In the genomic region with DNA sequence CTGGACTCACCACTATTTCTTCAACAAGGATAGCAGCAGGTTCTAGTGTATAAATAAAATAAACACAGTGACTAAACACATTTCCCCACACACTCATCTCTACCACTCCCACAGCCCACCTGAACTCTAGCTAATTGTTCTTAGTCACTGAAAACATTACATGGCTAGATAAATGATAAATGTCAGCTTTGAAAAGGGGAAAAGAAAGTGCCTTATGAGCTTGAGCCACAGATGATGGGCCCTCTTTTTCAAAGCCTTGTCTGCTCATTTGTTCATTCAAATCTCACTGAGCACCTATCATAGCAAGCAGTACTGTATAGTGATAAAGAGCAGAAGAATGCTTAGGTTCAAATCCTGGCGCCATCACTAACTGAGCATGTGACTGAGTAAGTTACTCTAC, we compare ENCODE assay signal across 16 cellular contexts. TPM values are rescaled to one million over a fixed set of nuclear protein-coding genes. Genes with fewer than 3 reads are reported as not detected.
DNase-seq lines count a peak whose midpoint lies in the region; ATAC-seq, FAIRE-seq and TF ChIP-seq lines count a peak whose summit lies in the region.
"Had no signal": no experiment of that assay in that cellular context is flagged by ENCODE, and none has a peak within 500 bp of the region (broad histone marks: within the 10 kb centered on the region; RNA-seq: fewer than 3 reads in every experiment).

No MANE protein-coding gene starts in this region.

- H3K9me1 ChIP-seq in K562 (ENCODE audit: control insufficient read depth, insufficient read depth, low read length), result no peaks in the 10 kb centered on the region

- no peak for TF ChIP-seq CTCF in K562 (IDR thresholded peaks at IDR 0.05 in 2 of 3, conservative IDR thresholded peaks at IDR 0.05 in 1 of 3; ENCODE audit: insufficient read depth in 2 of 3, low read depth in 1 of 3, low read length in 3 of 3)

- peak; percentile 59 for ATAC-seq in K562
- ATAC-seq in stimulated activated memory B cell treated with anti-CD40 and anti-IgM and Interleukin-4, amounts not matched to agents 10 μg/mL and 1 μg/mL and 100 μg/mL, for 72 hours, result peak; percentile 75
- no peak for ATAC-seq in HG03342 (IDR thresholded peaks at IDR 0.05; ENCODE audit: unreplicated experiment)
- ATAC-seq: left lobe of liver had no signal

- no peaks in the 10 kb centered on the region for H3K9me3 ChIP-seq in K562 (replicated peaks; ENCODE audit: control insufficient read depth, insufficient read depth, low read depth, low read length)
- H3K9me3 ChIP-seq: BE2C, vagina had no signal

- in situ Hi-C loops in K562 (cut with MboI), result no loop called here

- TF ChIP-seq EP300 in K562 (IDR thresholded peaks at IDR 0.05; ENCODE audit: low read length), result no peak

- peaks cover 6% of the 10 kb centered on the region; the same call in 1 of the 2 replicates for H4K20me1 ChIP-seq in K562 (replicated peaks; ENCODE audit: control insufficient read depth, insufficient read depth, low read length)

- no peak overlapping the region for H3K9ac ChIP-seq in K562 (ENCODE audit: insufficient read depth in 1 of 2, low read depth in 2 of 2, low read length in 2 of 2)

- peaks cover 0 to 20% of the 10 kb centered on the region in 2 experiments; a peak in 3 of 5 replicates for H3K4me1 ChIP-seq in K562 (replicated peaks in 1 of 2; ENCODE audit: control insufficient read depth in 2 of 2, insufficient read depth in 2 of 2, low read length in 2 of 2)

- H3K4me3 ChIP-seq in K562, result no peak overlapping the region
- H3K4me3 ChIP-seq: skin epidermis, vagina had no signal

- peaks cover 5% of the 10 kb centered on the region for H3K36me3 Mint-ChIP-seq in activated naive CD4-positive, alpha-beta T cell treated with anti-CD3 and anti-CD28 coated beads, Interleukin-2, amount 10 ng/mL, durations not matched to agents 7 days and 5 days
- H3K36me3 Mint-ChIP-seq in stimulated activated memory B cell treated with anti-CD40 and anti-IgM and Interleukin-4, amounts not matched to agents 10 μg/mL and 1 μg/mL and 100 μg/mL, for 72 hours, result peaks cover 15% of the 10 kb centered on the region

- DNase-seq in activated naive CD4-positive, alpha-beta T cell treated with Interleukin-2 at 50 U/mL for 16 hours, result peak; percentile 47
- no peak for DNase-seq in activated naive CD4-positive, alpha-beta T cell treated with anti-CD3 and anti-CD28 coated beads, Interleukin-2, amount 10 ng/mL, durations not matched to agents 7 days and 5 days
- DNase-seq in NAMALWA (ENCODE audit: low spot score) (peak; percentile 31), K562 (ENCODE audit: extremely low read depth in 1 of 4, low spot score in 3 of 4) (peak in 1 of 4 experiments; percentile 20), HuH-7 (ENCODE audit: low spot score) (no peak), inferior parietal cortex (ENCODE audit: extremely low spot score) (no peak)
- DNase-seq: BE2C, foreskin melanocyte, NCI-H1436, NCI-H774 had no signal

- H3K36me3 ChIP-seq in K562 (ENCODE audit: control insufficient read depth, insufficient read depth, low read length), result no peaks in the 10 kb centered on the region
- H3K36me3 ChIP-seq: BE2C, vagina had no signal

- no peak for TF ChIP-seq RAD21 in K562 (CRISPR knock-in tag; conservative IDR thresholded peaks at IDR 0.05 in 1 of 2, IDR thresholded peaks at IDR 0.05 in 1 of 2)

- TF ChIP-seq POLR2A in K562 (conservative IDR thresholded peaks at IDR 0.05), result no peak

- H3K4me1 Mint-ChIP-seq in activated naive CD4-positive, alpha-beta T cell treated with anti-CD3 and anti-CD28 coated beads, Interleukin-2, amount 10 ng/mL, durations not matched to agents 7 days and 5 days, result peaks cover 25% of the 10 kb centered on the region
- peaks cover 81% of the 10 kb centered on the region for H3K4me1 Mint-ChIP-seq in stimulated activated memory B cell treated with anti-CD40 and anti-IgM and Interleukin-4, amounts not matched to agents 10 μg/mL and 1 μg/mL and 100 μg/mL, for 72 hours

- FAIRE-seq in K562 (lab: Jason Lieb, UNC), result no peak
- FAIRE-seq: G401.6 had no signal

- intact Hi-C loops in K562 (cut with micrococcal nuclease), result no loop called here

- no peak overlapping the region for H2AFZ ChIP-seq in K562 (ENCODE audit: low read depth, low read length)

- POLR2A ChIA-PET in K562 (lab: Yijun Ruan, JAX), result no interaction called here

- WGBS in K562 (ENCODE audit: insufficient coverage, low coverage, missing lambda C conversion rate), result 18% methylated on average over 1 of the region's 1 CpG

- H3K27ac ChIP-seq in K562 (ENCODE audit: extremely low read depth, low read depth, low read length), result no peak overlapping the region
- H3K27ac ChIP-seq: skin epidermis, vagina had no signal

- H3K27me3 Mint-ChIP-seq in activated naive CD4-positive, alpha-beta T cell treated with anti-CD3 and anti-CD28 coated beads, Interleukin-2, amount 10 ng/mL, durations not matched to agents 7 days and 5 days, result no peaks in the 10 kb centered on the region
- no peaks in the 10 kb centered on the region for H3K27me3 Mint-ChIP-seq in stimulated activated memory B cell treated with anti-CD40 and anti-IgM and Interleukin-4, amounts not matched to agents 10 μg/mL and 1 μg/mL and 100 μg/mL, for 72 hours

- peaks cover 49% of the 10 kb centered on the region for H3K79me2 ChIP-seq in K562 (ENCODE audit: control insufficient read depth, insufficient read depth, low read length)

- BruUV-seq in K562 (replicated peaks; lab: Mats Ljungman, UMichigan), result no TSS peak

- H3K4me3 Mint-ChIP-seq in activated naive CD4-positive, alpha-beta T cell treated with anti-CD3 and anti-CD28 coated beads, Interleukin-2, amount 10 ng/mL, durations not matched to agents 7 days and 5 days, result no peak overlapping the region
- H3K4me3 Mint-ChIP-seq in stimulated activated memory B cell treated with anti-CD40 and anti-IgM and Interleukin-4, amounts not matched to agents 10 μg/mL and 1 μg/mL and 100 μg/mL, for 72 hours, result no peak overlapping the region

- H3K27ac Mint-ChIP-seq in activated naive CD4-positive, alpha-beta T cell treated with anti-CD3 and anti-CD28 coated beads, Interleukin-2, amount 10 ng/mL, durations not matched to agents 7 days and 5 days, result no peak overlapping the region
- H3K27ac Mint-ChIP-seq in stimulated activated memory B cell treated with anti-CD40 and anti-IgM and Interleukin-4, amounts not matched to agents 10 μg/mL and 1 μg/mL and 100 μg/mL, for 72 hours, result no peak overlapping the region

- CTCF ChIA-PET in activated naive CD4-positive, alpha-beta T cell treated with anti-CD3 and anti-CD28 coated beads, Interleukin-2, amount 10 ng/mL, durations not matched to agents 7 days and 5 days (lab: Charles Lee), result no interaction called here
- CTCF ChIA-PET in K562 (lab: Yijun Ruan, JAX; ENCODE audit: low intra/inter-chr PET ratio), result no interaction called here

- no peaks in the 10 kb centered on the region for H3K27me3 ChIP-seq in K562 (ENCODE audit: control insufficient read depth in 2 of 2, insufficient read depth in 2 of 2, low read length in 2 of 2)
- H3K27me3 ChIP-seq: BE2C, vagina had no signal

- H3K4me2 ChIP-seq in K562 (ENCODE audit: insufficient read depth, low read length), result no peak overlapping the region

- H3K9me3 Mint-ChIP-seq in activated naive CD4-positive, alpha-beta T cell treated with anti-CD3 and anti-CD28 coated beads, Interleukin-2, amount 10 ng/mL, durations not matched to agents 7 days and 5 days, result no peaks in the 10 kb centered on the region
- no peaks in the 10 kb centered on the region for H3K9me3 Mint-ChIP-seq in stimulated activated memory B cell treated with anti-CD40 and anti-IgM and Interleukin-4, amounts not matched to agents 10 μg/mL and 1 μg/mL and 100 μg/mL, for 72 hours

TF ChIP-seq in K562, 482 proteins besides CTCF, POLR2A, EP300 and RAD21 (continues in another document):
- peak; percentile 46; the same call in 1 of the 2 replicates for TF ChIP-seq ARID1B (IDR thresholded peaks at IDR 0.05)
- no peak for TF ChIP-seq NFXL1 (CRISPR knock-in tag; IDR thresholded peaks at IDR 0.05)
- no peak for TF ChIP-seq NR1H2 (CRISPR knock-in tag; IDR thresholded peaks at IDR 0.05)
- TF ChIP-seq KAT8 (IDR thresholded peaks at IDR 0.05; ENCODE audit: low read depth), result no peak
- TF ChIP-seq RNF2 (IDR thresholded peaks at IDR 0.05), result no peak
- no peak for TF ChIP-seq FOXK1 (CRISPR knock-in tag; IDR thresholded peaks at IDR 0.05; ENCODE audit: borderline replicate concordance)
- peak; percentile 40 for TF ChIP-seq MEIS2 (IDR thresholded peaks at IDR 0.05; ENCODE audit: partially characterized antibody)
- no peak for TF ChIP-seq PRPF4 (IDR thresholded peaks at IDR 0.05; ENCODE audit: insufficient read depth, low read depth, low read length, poor library complexity, severe bottlenecking)
- TF ChIP-seq PHB2 (IDR thresholded peaks at IDR 0.05; ENCODE audit: low read depth), result no peak
- peak; percentile 65; the same call in 1 of the 2 replicates for TF ChIP-seq ZEB2 (IDR thresholded peaks at IDR 0.05)
- TF ChIP-seq ZNF75A (CRISPR knock-in tag; IDR thresholded peaks at IDR 0.05), result no peak
- no peak for TF ChIP-seq NELFE (IDR thresholded peaks at IDR 0.05; ENCODE audit: insufficient read depth, insufficient read length)
- no peak for TF ChIP-seq ESRRA (IDR thresholded peaks at IDR 0.05; ENCODE audit: borderline replicate concordance, low read depth)
- TF ChIP-seq ZNF316 (IDR thresholded peaks at IDR 0.05), result peak; percentile 50; the same call in 1 of the 2 replicates
- TF ChIP-seq JUNB (CRISPR knock-in tag; conservative IDR thresholded peaks at IDR 0.05), result no peak
- TF ChIP-seq TCF3 (CRISPR knock-in tag; IDR thresholded peaks at IDR 0.05), result peak; percentile 17; the same call in 1 of the 2 replicates
- no peak for TF ChIP-seq PHF21A (IDR thresholded peaks at IDR 0.05; ENCODE audit: borderline replicate concordance, low read depth)

RNA-seq across cellular contexts. Expression of a gene that starts 58.3 kb away (rescaled TPM):
- total RNA-seq in K562 (2011; cell fraction: chromatin; rRNA removed; ENCODE audit: low replicate concordance), result 63.2 and 103 TPM in 2 replicates
- total RNA-seq in K562 (2011; cell fraction: nucleolus; rRNA removed), result 30.0 and 38.4 TPM in 2 replicates
- 51.0 and 57.2 TPM in 2 replicates for total RNA-seq in K562 (2011; cell fraction: nucleoplasm; rRNA removed)
- 8.4 and 9.5 TPM in 2 replicates for total RNA-seq in K562 (2014; rRNA removed)
- total RNA-seq in K562 (2014; rRNA removed; fragmentation: Illumina TruSeq; extraction: Trizol), result 10.7 and 10.8 TPM in 2 replicates
- total RNA-seq in K562 (2015; rRNA removed; fragmentation: Illumina TruSeq; extraction: Trizol), result 7.6 and 8.5 TPM in 2 replicates
- total RNA-seq in K562 (2021), result 16.7 and 21.6 TPM in 2 replicates
- polyA plus RNA-seq in K562 (2011; rRNA removed), result 6.1 and 7.3 TPM in 2 replicates
- 4.2 and 4.4 TPM in 2 replicates for polyA plus RNA-seq in K562 (2011; cell fraction: cytosol; rRNA removed)
- 21.4 and 34.9 TPM in 2 replicates for polyA plus RNA-seq in K562 (2011; cell fraction: nucleus; rRNA removed)
- polyA plus RNA-seq in K562 (2012), result 9.5 and 10.3 TPM in 2 replicates
- 12.2 and 14.0 TPM in 2 replicates for polyA plus RNA-seq in K562 (2014; fragmentation: Illumina TruSeq; extraction: Trizol)
- 1 to 10 TPM; 1.6 to 1.8 TPM for polyA plus RNA-seq in K562 (2014; fragmentation: Nextera tagmentation; extraction: Ambion mirVana)
- 8.0 and 8.9 TPM in 2 replicates for polyA plus RNA-seq in K562 (2014; rRNA removed)
- polyA minus RNA-seq in K562 (2011; rRNA and poly(A)+ RNA removed), result 14.2 and 16.0 TPM in 2 replicates
- polyA minus RNA-seq in K562 (2011; cell fraction: cytosol; rRNA and poly(A)+ RNA removed), result 6.6 and 9.6 TPM in 2 replicates
- 22.2 and 28.9 TPM in 2 replicates for polyA minus RNA-seq in K562 (2011; cell fraction: nucleus; rRNA and poly(A)+ RNA removed)

Comparison
In these comparisons a context has a peak if more than half of its experiments do, and no peak if none do; other contexts are left out.
1. DNase-seq: peak in activated naive CD4-positive, alpha-beta T cell treated with Interleukin-2 at 50 U/mL for 16 hours (single experiment) and NAMALWA (single experiment); none in activated naive CD4-positive, alpha-beta T cell treated with anti-CD3 and anti-CD28 coated beads, Interleukin-2, amount 10 ng/mL, durations not matched to agents 7 days and 5 days (single experiment), HuH-7 (single experiment) and inferior parietal cortex (single experiment).